In the genomic region with DNA sequence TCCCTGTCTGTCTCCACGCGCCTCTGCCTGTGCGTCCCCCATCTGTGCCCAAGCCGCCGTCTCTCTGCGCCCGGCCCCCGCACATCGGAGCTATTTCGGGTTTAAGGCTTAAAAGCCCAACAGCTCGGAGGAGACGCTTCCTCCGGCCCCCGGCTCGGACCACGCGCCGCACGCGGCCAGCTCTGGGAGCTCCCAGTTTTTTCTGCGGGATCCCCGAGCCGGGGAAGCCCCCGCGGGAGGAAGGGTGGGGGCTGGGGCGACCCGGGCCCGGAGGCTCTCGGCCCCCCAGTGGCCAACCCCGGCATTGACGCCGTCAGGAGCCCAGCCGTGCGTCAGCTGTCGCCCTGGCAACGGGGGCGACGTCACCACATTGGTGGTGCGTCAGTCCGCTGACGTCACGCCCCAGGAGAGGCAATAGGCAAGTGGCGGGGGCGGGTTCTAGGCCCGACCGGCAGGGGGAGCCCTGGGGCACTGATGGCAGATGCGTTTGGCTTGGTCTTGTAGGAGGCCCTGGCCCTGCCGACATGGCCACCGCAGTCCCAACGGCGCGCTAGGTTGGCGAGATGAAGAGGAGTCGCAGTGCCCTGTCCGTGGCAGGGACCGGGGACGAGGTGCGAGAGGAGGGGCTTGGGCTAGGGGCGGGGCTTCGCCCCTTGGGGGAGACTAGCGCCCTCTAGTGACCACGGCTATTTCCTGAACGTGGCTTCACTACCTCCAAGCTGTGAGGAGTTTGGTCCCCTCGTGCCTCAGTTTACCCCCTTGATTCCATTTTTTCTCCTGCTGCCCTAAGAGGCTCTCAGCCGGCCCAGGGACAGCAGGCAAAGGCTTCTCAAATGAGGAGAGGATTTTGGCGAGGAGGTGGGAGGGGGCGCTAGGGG, we compare ENCODE assay signal across 1 cellular context.
TF ChIP-seq lines count a peak whose summit lies in the region.

No MANE protein-coding gene starts in this region.

TF ChIP-seq in HepG2, 621 proteins besides CTCF, POLR2A, EP300 and RAD21 (continued from another document and continues in another):
- TF ChIP-seq ZNF530 (CRISPR knock-in tag; IDR thresholded peaks at IDR 0.05; ENCODE audit: low read depth): no peak
- peak; percentile 88 for TF ChIP-seq RFXANK (CRISPR knock-in tag; IDR thresholded peaks at IDR 0.05)
- peak; percentile 90 for TF ChIP-seq XRCC5 (optimal IDR thresholded peaks at IDR 0.05; ENCODE audit: low read length)
- TF ChIP-seq, protein P1, sequence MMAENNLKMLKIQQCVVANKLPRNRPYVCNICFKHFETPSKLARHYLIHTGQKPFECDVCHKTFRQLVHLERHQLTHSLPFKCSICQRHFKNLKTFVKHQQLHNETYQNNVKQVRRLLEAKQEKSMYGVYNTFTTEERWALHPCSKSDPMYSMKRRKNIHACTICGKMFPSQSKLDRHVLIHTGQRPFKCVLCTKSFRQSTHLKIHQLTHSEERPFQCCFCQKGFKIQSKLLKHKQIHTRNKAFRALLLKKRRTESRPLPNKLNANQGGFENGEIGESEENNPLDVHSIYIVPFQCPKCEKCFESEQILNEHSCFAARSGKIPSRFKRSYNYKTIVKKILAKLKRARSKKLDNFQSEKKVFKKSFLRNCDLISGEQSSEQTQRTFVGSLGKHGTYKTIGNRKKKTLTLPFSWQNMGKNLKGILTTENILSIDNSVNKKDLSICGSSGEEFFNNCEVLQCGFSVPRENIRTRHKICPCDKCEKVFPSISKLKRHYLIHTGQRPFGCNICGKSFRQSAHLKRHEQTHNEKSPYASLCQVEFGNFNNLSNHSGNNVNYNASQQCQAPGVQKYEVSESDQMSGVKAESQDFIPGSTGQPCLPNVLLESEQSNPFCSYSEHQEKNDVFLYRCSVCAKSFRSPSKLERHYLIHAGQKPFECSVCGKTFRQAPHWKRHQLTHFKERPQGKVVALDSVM (CRISPR knock-in tag; IDR thresholded peaks at IDR 0.05): peak; percentile 56; the same call in 1 of the 2 replicates
- peak; percentile 81 for TF ChIP-seq FOSL2 (CRISPR knock-in tag; IDR thresholded peaks at IDR 0.05)
- no peak for TF ChIP-seq MTF1 (CRISPR knock-in tag; IDR thresholded peaks at IDR 0.05)
- peak; percentile 90; the same call in 1 of the 2 replicates for TF ChIP-seq AHR (CRISPR knock-in tag; IDR thresholded peaks at IDR 0.05)
- no peak for TF ChIP-seq ZNF569 (CRISPR knock-in tag; IDR thresholded peaks at IDR 0.05; ENCODE audit: borderline replicate concordance)
- TF ChIP-seq SP5 (CRISPR knock-in tag; IDR thresholded peaks at IDR 0.05; ENCODE audit: borderline replicate concordance, low read depth): peak; percentile 56; the same call in 1 of the 2 replicates
- no peak for TF ChIP-seq NBN (conservative IDR thresholded peaks at IDR 0.05)
- TF ChIP-seq KMT2A (CRISPR knock-in tag; IDR thresholded peaks at IDR 0.05): no peak; the same call in 1 of the 2 replicates
- 0 out of 2 replicates have a peak, but pooled peaks have one; percentile 40 for TF ChIP-seq CHCHD3 (CRISPR knock-in tag; IDR thresholded peaks at IDR 0.05)
- TF ChIP-seq ZMYM2 (CRISPR knock-in tag; IDR thresholded peaks at IDR 0.05): peak; percentile 100
- TF ChIP-seq, protein P2, sequence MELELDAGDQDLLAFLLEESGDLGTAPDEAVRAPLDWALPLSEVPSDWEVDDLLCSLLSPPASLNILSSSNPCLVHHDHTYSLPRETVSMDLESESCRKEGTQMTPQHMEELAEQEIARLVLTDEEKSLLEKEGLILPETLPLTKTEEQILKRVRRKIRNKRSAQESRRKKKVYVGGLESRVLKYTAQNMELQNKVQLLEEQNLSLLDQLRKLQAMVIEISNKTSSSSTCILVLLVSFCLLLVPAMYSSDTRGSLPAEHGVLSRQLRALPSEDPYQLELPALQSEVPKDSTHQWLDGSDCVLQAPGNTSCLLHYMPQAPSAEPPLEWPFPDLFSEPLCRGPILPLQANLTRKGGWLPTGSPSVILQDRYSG (CRISPR knock-in tag; IDR thresholded peaks at IDR 0.05): no peak
- no peak for TF ChIP-seq TOPORS (CRISPR knock-in tag; IDR thresholded peaks at IDR 0.05)
- TF ChIP-seq, protein P3, sequence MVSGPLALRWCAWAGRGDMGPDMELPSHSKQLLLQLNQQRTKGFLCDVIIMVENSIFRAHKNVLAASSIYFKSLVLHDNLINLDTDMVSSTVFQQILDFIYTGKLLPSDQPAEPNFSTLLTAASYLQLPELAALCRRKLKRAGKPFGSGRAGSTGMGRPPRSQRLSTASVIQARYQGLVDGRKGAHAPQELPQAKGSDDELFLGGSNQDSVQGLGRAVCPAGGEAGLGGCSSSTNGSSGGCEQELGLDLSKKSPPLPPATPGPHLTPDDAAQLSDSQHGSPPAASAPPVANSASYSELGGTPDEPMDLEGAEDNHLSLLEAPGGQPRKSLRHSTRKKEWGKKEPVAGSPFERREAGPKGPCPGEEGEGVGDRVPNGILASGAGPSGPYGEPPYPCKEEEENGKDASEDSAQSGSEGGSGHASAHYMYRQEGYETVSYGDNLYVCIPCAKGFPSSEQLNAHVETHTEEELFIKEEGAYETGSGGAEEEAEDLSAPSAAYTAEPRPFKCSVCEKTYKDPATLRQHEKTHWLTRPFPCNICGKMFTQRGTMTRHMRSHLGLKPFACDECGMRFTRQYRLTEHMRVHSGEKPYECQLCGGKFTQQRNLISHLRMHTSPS (CRISPR knock-in tag; IDR thresholded peaks at IDR 0.05; ENCODE audit: low read depth): peak; percentile 56; the same call in 1 of the 2 replicates
- 0 out of 2 replicates have a peak, but pooled peaks have one; percentile 35 for TF ChIP-seq ZNF746 (CRISPR knock-in tag; IDR thresholded peaks at IDR 0.05)
- TF ChIP-seq, protein P4, sequence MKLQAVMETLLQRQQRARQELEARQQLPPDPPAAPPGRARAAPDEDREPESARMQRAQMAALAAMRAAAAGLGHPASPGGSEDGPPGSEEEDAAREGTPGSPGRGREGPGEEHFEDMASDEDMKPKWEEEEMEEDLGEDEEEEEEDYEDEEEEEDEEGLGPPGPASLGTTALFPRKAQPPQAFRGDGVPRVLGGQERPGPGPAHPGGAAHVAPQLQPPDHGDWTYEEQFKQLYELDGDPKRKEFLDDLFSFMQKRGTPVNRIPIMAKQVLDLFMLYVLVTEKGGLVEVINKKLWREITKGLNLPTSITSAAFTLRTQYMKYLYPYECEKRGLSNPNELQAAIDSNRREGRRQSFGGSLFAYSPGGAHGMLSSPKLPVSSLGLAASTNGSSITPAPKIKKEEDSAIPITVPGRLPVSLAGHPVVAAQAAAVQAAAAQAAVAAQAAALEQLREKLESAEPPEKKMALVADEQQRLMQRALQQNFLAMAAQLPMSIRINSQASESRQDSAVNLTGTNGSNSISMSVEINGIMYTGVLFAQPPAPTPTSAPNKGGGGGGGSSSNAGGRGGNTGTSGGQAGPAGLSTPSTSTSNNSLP (IDR thresholded peaks at IDR 0.05; ENCODE audit: low read depth, low read length): 0 out of 2 replicates have a peak, but pooled peaks have one; percentile 25
- TF ChIP-seq, protein P5, sequence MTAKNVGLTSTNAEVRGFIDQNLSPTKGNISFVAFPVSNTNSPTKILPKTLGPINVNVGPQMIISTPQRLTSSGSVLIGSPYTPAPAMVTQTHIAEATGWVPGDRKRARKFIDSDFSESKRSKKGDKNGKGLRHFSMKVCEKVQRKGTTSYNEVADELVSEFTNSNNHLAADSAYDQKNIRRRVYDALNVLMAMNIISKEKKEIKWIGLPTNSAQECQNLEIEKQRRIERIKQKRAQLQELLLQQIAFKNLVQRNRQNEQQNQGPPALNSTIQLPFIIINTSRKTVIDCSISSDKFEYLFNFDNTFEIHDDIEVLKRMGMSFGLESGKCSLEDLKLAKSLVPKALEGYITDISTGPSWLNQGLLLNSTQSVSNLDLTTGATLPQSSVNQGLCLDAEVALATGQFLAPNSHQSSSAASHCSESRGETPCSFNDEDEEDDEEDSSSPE (CRISPR knock-in tag; IDR thresholded peaks at IDR 0.05): peak; percentile 44; the same call in 1 of the 2 replicates
- TF ChIP-seq TOE1 (CRISPR knock-in tag; IDR thresholded peaks at IDR 0.05): no peak
- TF ChIP-seq, protein P6, sequence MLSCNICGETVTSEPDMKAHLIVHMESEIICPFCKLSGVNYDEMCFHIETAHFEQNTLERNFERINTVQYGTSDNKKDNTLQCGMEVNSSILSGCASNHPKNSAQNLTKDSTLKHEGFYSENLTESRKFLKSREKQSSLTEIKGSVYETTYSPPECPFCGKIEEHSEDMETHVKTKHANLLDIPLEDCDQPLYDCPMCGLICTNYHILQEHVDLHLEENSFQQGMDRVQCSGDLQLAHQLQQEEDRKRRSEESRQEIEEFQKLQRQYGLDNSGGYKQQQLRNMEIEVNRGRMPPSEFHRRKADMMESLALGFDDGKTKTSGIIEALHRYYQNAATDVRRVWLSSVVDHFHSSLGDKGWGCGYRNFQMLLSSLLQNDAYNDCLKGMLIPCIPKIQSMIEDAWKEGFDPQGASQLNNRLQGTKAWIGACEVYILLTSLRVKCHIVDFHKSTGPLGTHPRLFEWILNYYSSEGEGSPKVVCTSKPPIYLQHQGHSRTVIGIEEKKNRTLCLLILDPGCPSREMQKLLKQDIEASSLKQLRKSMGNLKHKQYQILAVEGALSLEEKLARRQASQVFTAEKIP (CRISPR knock-in tag; IDR thresholded peaks at IDR 0.05; ENCODE audit: borderline replicate concordance): no peak
- no peak for TF ChIP-seq ZSCAN30 (CRISPR knock-in tag; IDR thresholded peaks at IDR 0.05)
- TF ChIP-seq ZNF570 (CRISPR knock-in tag; IDR thresholded peaks at IDR 0.05; ENCODE audit: borderline replicate concordance): no peak
- TF ChIP-seq ZNF879 (CRISPR knock-in tag; IDR thresholded peaks at IDR 0.05): no peak
- TF ChIP-seq ZNF230 (CRISPR knock-in tag; IDR thresholded peaks at IDR 0.05): peak; percentile 88; the same call in 1 of the 2 replicates
- no peak for TF ChIP-seq MZF1 (CRISPR knock-in tag; IDR thresholded peaks at IDR 0.05; ENCODE audit: borderline replicate concordance)
- TF ChIP-seq POLR2AphosphoS2 (IDR thresholded peaks at IDR 0.05; ENCODE audit: low read depth, low read length): no peak
- TF ChIP-seq, protein P7, sequence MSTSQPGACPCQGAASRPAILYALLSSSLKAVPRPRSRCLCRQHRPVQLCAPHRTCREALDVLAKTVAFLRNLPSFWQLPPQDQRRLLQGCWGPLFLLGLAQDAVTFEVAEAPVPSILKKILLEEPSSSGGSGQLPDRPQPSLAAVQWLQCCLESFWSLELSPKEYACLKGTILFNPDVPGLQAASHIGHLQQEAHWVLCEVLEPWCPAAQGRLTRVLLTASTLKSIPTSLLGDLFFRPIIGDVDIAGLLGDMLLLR (CRISPR knock-in tag; IDR thresholded peaks at IDR 0.05): peak; percentile 75; the same call in 1 of the 2 replicates
- TF ChIP-seq MXD4 (CRISPR knock-in tag; IDR thresholded peaks at IDR 0.05): peak; percentile 69; the same call in 1 of the 2 replicates
- TF ChIP-seq, protein P8, sequence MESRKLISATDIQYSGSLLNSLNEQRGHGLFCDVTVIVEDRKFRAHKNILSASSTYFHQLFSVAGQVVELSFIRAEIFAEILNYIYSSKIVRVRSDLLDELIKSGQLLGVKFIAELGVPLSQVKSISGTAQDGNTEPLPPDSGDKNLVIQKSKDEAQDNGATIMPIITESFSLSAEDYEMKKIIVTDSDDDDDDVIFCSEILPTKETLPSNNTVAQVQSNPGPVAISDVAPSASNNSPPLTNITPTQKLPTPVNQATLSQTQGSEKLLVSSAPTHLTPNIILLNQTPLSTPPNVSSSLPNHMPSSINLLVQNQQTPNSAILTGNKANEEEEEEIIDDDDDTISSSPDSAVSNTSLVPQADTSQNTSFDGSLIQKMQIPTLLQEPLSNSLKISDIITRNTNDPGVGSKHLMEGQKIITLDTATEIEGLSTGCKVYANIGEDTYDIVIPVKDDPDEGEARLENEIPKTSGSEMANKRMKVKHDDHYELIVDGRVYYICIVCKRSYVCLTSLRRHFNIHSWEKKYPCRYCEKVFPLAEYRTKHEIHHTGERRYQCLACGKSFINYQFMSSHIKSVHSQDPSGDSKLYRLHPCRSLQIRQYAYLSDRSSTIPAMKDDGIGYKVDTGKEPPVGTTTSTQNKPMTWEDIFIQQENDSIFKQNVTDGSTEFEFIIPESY (CRISPR knock-in tag; IDR thresholded peaks at IDR 0.05): peak; percentile 92
- TF ChIP-seq ZBTB8A (CRISPR knock-in tag; IDR thresholded peaks at IDR 0.05; ENCODE audit: borderline replicate concordance, low read depth): no peak
- TF ChIP-seq ZNF788 (CRISPR knock-in tag; IDR thresholded peaks at IDR 0.05; ENCODE audit: borderline replicate concordance): peak; percentile 86; the same call in 1 of the 2 replicates
- no peak for TF ChIP-seq SMARCC2 (IDR thresholded peaks at IDR 0.05)
- peak; percentile 100 for TF ChIP-seq HOXA3 (CRISPR knock-in tag; IDR thresholded peaks at IDR 0.05)
- TF ChIP-seq ZNF350 (CRISPR knock-in tag; IDR thresholded peaks at IDR 0.05; ENCODE audit: borderline replicate concordance, low read depth): peak; percentile 98; the same call in 1 of the 2 replicates
- peak; percentile 93 for TF ChIP-seq ATF7 (IDR thresholded peaks at IDR 0.05)
- TF ChIP-seq ATF7 (CRISPR knock-in tag; IDR thresholded peaks at IDR 0.05): peak; percentile 97
- TF ChIP-seq, protein P9, sequence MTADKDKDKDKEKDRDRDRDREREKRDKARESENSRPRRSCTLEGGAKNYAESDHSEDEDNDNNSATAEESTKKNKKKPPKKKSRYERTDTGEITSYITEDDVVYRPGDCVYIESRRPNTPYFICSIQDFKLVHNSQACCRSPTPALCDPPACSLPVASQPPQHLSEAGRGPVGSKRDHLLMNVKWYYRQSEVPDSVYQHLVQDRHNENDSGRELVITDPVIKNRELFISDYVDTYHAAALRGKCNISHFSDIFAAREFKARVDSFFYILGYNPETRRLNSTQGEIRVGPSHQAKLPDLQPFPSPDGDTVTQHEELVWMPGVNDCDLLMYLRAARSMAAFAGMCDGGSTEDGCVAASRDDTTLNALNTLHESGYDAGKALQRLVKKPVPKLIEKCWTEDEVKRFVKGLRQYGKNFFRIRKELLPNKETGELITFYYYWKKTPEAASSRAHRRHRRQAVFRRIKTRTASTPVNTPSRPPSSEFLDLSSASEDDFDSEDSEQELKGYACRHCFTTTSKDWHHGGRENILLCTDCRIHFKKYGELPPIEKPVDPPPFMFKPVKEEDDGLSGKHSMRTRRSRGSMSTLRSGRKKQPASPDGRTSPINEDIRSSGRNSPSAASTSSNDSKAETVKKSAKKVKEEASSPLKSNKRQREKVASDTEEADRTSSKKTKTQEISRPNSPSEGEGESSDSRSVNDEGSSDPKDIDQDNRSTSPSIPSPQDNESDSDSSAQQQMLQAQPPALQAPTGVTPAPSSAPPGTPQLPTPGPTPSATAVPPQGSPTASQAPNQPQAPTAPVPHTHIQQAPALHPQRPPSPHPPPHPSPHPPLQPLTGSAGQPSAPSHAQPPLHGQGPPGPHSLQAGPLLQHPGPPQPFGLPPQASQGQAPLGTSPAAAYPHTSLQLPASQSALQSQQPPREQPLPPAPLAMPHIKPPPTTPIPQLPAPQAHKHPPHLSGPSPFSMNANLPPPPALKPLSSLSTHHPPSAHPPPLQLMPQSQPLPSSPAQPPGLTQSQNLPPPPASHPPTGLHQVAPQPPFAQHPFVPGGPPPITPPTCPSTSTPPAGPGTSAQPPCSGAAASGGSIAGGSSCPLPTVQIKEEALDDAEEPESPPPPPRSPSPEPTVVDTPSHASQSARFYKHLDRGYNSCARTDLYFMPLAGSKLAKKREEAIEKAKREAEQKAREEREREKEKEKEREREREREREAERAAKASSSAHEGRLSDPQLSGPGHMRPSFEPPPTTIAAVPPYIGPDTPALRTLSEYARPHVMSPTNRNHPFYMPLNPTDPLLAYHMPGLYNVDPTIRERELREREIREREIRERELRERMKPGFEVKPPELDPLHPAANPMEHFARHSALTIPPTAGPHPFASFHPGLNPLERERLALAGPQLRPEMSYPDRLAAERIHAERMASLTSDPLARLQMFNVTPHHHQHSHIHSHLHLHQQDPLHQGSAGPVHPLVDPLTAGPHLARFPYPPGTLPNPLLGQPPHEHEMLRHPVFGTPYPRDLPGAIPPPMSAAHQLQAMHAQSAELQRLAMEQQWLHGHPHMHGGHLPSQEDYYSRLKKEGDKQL (CRISPR knock-in tag; IDR thresholded peaks at IDR 0.05; ENCODE audit: low read depth): peak; percentile 40
- TF ChIP-seq SMAD1 (CRISPR knock-in tag; IDR thresholded peaks at IDR 0.05; ENCODE audit: borderline replicate concordance, low read depth): no peak
- peak; percentile 80; the same call in 1 of the 2 replicates for TF ChIP-seq TARDBP (CRISPR knock-in tag; IDR thresholded peaks at IDR 0.05)
- TF ChIP-seq ZNF768 (CRISPR knock-in tag; IDR thresholded peaks at IDR 0.05): peak; percentile 59; the same call in 1 of the 2 replicates
